In the genomic region with DNA sequence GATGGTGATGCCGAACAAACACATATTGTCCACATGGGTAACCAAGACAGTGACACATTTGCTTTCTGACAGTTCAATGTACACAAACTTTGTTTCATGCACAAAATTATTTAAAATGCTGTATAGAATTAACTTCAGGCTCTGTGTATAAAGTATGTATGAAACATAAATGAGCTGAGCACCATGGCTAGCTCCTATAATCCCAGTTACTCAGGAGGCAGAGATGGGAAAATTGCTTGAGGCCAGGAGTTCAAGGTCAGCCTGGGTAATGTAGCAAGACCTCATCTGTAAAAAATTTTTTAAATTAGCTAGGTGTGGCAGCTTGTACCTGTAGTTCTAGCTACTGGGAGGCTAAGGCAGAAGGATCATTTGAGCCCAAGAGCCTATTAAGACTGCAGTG, we compare ENCODE assay signal across 17 cellular contexts. TPM values are rescaled to one million over a fixed set of nuclear protein-coding genes. Genes with fewer than 3 reads are reported as not detected.
A peak's percentile ranks its signal among the peaks of the same experiment; 100 is the strongest.
DNase-seq lines count a peak whose midpoint lies in the region; ATAC-seq and TF ChIP-seq lines count a peak whose summit lies in the region.
"Had no signal": no experiment of that assay in that cellular context is flagged by ENCODE, and none has a peak within 500 bp of the region (broad histone marks: within the 10 kb centered on the region; RNA-seq: fewer than 3 reads in every experiment).

No MANE protein-coding gene starts in this region.

- CTCF ChIA-PET in SK-N-SH (lab: Yijun Ruan, JAX) (interaction anchor here (1.0 kb wide), 1 partner anchor 19 kb away, joined by 3 read pairs; no protein-coding TSS in a partner anchor), HEK293 (lab: Yijun Ruan, JAX) (no interaction called here)

- DNase-seq in SK-N-SH (no peak), epithelial cell of esophagus (ENCODE audit: low read depth) (peak; percentile 10), iPS-NIHi11 (ENCODE audit: low spot score) (no peak)
- DNase-seq: Caco-2; CD4-positive, CD25-positive, alpha-beta regulatory T cell; CD8-positive, alpha-beta T cell; DMS153; DND-41; GOT3 had no signal

- H3K9me2 ChIP-seq in SK-N-SH: no peaks in the 10 kb centered on the region

- H3K4me3 ChIP-seq in SK-N-SH (ENCODE audit: low read depth in 2 of 2, low read length in 1 of 2): no peak overlapping the region
- no peak overlapping the region for H3K4me3 ChIP-seq in HEK293 (ENCODE audit: low read depth, low read length)
- no peak overlapping the region for H3K4me3 ChIP-seq in epithelial cell of esophagus (ENCODE audit: low read length)
- H3K4me3 ChIP-seq: BLaER1, HAP-1 had no signal

- peaks cover 32% of the 10 kb centered on the region for H3F3A ChIP-seq in SK-N-SH (replicated peaks; ENCODE audit: insufficient read depth)

- H3K9me3 ChIP-seq in SK-N-SH (no peaks in the 10 kb centered on the region), HEK293 (ENCODE audit: control insufficient read depth, insufficient read depth, low read depth, low read length) (no peaks in the 10 kb centered on the region)
- H3K9me3 ChIP-seq: BLaER1, Caco-2, HAP-1 had no signal

- POLR2A ChIA-PET in SK-N-SH (lab: Yijun Ruan, JAX) (interaction anchor here (0.8 kb wide), 1 partner anchor 19 kb away, joined by 3 read pairs; a partner anchor contains a TSS), HEK293 (lab: Yijun Ruan, JAX) (interaction anchor here (0.7 kb wide), 1 partner anchor 21 kb away, joined by 3 read pairs; no protein-coding TSS in a partner anchor)

- H3K4me3 Mint-ChIP-seq in stimulated activated memory B cell treated with anti-CD40 and anti-IgM and Interleukin-4, amounts not matched to agents 10 μg/mL and 1 μg/mL and 100 μg/mL, for 72 hours: no peak overlapping the region
- H3K4me3 Mint-ChIP-seq: B cell; CD4-positive, CD25-positive, alpha-beta regulatory T cell; CD8-positive, alpha-beta T cell had no signal

- no peak overlapping the region for H3K27ac Mint-ChIP-seq in stimulated activated memory B cell treated with anti-CD40 and anti-IgM and Interleukin-4, amounts not matched to agents 10 μg/mL and 1 μg/mL and 100 μg/mL, for 72 hours
- H3K27ac Mint-ChIP-seq: B cell; CD4-positive, CD25-positive, alpha-beta regulatory T cell; CD8-positive, alpha-beta T cell had no signal

- no peak overlapping the region for H3K9ac ChIP-seq in SK-N-SH
- H3K9ac ChIP-seq: BLaER1 had no signal

- TF ChIP-seq RAD21 in SK-N-SH (IDR thresholded peaks at IDR 0.05; ENCODE audit: low read length): no peak

- 100% methylated on average over 1 of the region's 1 CpG for WGBS in SK-N-SH (ENCODE audit: low lambda C conversion rate)

- no peaks in the 10 kb centered on the region for H3K4me1 Mint-ChIP-seq in stimulated activated memory B cell treated with anti-CD40 and anti-IgM and Interleukin-4, amounts not matched to agents 10 μg/mL and 1 μg/mL and 100 μg/mL, for 72 hours
- H3K4me1 Mint-ChIP-seq: B cell had no signal

- no peaks in the 10 kb centered on the region for H3K36me3 ChIP-seq in SK-N-SH (replicated peaks in 1 of 2; ENCODE audit: control insufficient read depth in 1 of 2, insufficient read depth in 2 of 2, low read length in 1 of 2)
- H3K36me3 ChIP-seq in HEK293 (ENCODE audit: control insufficient read depth in 2 of 2, insufficient read depth in 1 of 2, low read length in 2 of 2): no peaks in the 10 kb centered on the region
- H3K36me3 ChIP-seq: BLaER1, HAP-1 had no signal

- no peak overlapping the region for H2AFZ ChIP-seq in SK-N-SH (ENCODE audit: low read depth)

- no peak overlapping the region for H3K27ac ChIP-seq in SK-N-SH (ENCODE audit: low read depth in 2 of 2, low read length in 1 of 2)
- H3K27ac ChIP-seq in HEK293 (ENCODE audit: extremely low read depth, low read depth, low read length): no peak overlapping the region
- H3K27ac ChIP-seq: 22Rv1, BLaER1, C4-2B had no signal

- no peaks in the 10 kb centered on the region for H3K36me3 Mint-ChIP-seq in stimulated activated memory B cell treated with anti-CD40 and anti-IgM and Interleukin-4, amounts not matched to agents 10 μg/mL and 1 μg/mL and 100 μg/mL, for 72 hours
- H3K36me3 Mint-ChIP-seq: CD4-positive, CD25-positive, alpha-beta regulatory T cell; CD8-positive, alpha-beta T cell had no signal

- no peak for TF ChIP-seq EP300 in SK-N-SH (IDR thresholded peaks at IDR 0.05; ENCODE audit: borderline replicate concordance in 1 of 2, low read depth in 1 of 2, low read length in 1 of 2)

- peaks cover 2 to 9% of the 10 kb centered on the region in 2 experiments; a peak in 2 of 4 replicates for H3K4me1 ChIP-seq in SK-N-SH (ENCODE audit: control insufficient read depth in 1 of 2, insufficient read depth in 2 of 2, low read depth in 1 of 2, low read length in 1 of 2)
- no peaks in the 10 kb centered on the region for H3K4me1 ChIP-seq in HEK293 (ENCODE audit: control insufficient read depth, insufficient read depth, low read length)
- H3K4me1 ChIP-seq: BLaER1, Caco-2, HAP-1 had no signal

- no peak for ATAC-seq in SK-N-SH treated with all-trans-retinoic acid at 6 μM for 48 hours
- no peak for ATAC-seq in stimulated activated memory B cell treated with anti-CD40 and anti-IgM and Interleukin-4, amounts not matched to agents 10 μg/mL and 1 μg/mL and 100 μg/mL, for 72 hours
- ATAC-seq: CD8-positive, alpha-beta T cell had no signal

- H3K4me2 ChIP-seq in SK-N-SH: no peak overlapping the region
- H3K4me2 ChIP-seq: BLaER1 had no signal

- no peaks in the 10 kb centered on the region for H3K27me3 Mint-ChIP-seq in stimulated activated memory B cell treated with anti-CD40 and anti-IgM and Interleukin-4, amounts not matched to agents 10 μg/mL and 1 μg/mL and 100 μg/mL, for 72 hours

- H4K20me1 ChIP-seq in SK-N-SH (ENCODE audit: insufficient read depth): no peaks in the 10 kb centered on the region
- H4K20me1 ChIP-seq: BLaER1 had no signal

- no peaks in the 10 kb centered on the region for H3K9me3 Mint-ChIP-seq in stimulated activated memory B cell treated with anti-CD40 and anti-IgM and Interleukin-4, amounts not matched to agents 10 μg/mL and 1 μg/mL and 100 μg/mL, for 72 hours
- H3K9me3 Mint-ChIP-seq: CD8-positive, alpha-beta T cell had no signal

- H3K27me3 ChIP-seq in SK-N-SH (ENCODE audit: insufficient read depth): no peaks in the 10 kb centered on the region
- H3K27me3 ChIP-seq: BLaER1 had no signal

- H3K79me2 ChIP-seq in SK-N-SH (ENCODE audit: insufficient read depth): no peaks in the 10 kb centered on the region

- TF ChIP-seq CTCF in SK-N-SH (IDR thresholded peaks at IDR 0.05): no peak
- no peak for TF ChIP-seq CTCF in HEK293 (tag by site-specific recombination; IDR thresholded peaks at IDR 0.05)
- no peak for TF ChIP-seq CTCF in epithelial cell of esophagus (IDR thresholded peaks at IDR 0.05; ENCODE audit: insufficient read depth, low read depth, low read length, missing control alignments)

TF ChIP-seq in SK-N-SH, 30 proteins besides CTCF, POLR2A, EP300 and RAD21 (continues in another document):
- no peak for TF ChIP-seq CHD2 (IDR thresholded peaks at IDR 0.05; ENCODE audit: low read length, partially characterized antibody)

TF ChIP-seq in SK-N-SH treated with all-trans-retinoic acid at 6 μM for 48 hours, 23 proteins besides CTCF, POLR2A, EP300 and RAD21:
- TF ChIP-seq GLIS3 (CRISPR knock-in tag; IDR thresholded peaks at IDR 0.05): no peak

TF ChIP-seq in HEK293, 187 proteins besides CTCF, POLR2A, EP300 and RAD21:
- TF ChIP-seq, protein P1, sequence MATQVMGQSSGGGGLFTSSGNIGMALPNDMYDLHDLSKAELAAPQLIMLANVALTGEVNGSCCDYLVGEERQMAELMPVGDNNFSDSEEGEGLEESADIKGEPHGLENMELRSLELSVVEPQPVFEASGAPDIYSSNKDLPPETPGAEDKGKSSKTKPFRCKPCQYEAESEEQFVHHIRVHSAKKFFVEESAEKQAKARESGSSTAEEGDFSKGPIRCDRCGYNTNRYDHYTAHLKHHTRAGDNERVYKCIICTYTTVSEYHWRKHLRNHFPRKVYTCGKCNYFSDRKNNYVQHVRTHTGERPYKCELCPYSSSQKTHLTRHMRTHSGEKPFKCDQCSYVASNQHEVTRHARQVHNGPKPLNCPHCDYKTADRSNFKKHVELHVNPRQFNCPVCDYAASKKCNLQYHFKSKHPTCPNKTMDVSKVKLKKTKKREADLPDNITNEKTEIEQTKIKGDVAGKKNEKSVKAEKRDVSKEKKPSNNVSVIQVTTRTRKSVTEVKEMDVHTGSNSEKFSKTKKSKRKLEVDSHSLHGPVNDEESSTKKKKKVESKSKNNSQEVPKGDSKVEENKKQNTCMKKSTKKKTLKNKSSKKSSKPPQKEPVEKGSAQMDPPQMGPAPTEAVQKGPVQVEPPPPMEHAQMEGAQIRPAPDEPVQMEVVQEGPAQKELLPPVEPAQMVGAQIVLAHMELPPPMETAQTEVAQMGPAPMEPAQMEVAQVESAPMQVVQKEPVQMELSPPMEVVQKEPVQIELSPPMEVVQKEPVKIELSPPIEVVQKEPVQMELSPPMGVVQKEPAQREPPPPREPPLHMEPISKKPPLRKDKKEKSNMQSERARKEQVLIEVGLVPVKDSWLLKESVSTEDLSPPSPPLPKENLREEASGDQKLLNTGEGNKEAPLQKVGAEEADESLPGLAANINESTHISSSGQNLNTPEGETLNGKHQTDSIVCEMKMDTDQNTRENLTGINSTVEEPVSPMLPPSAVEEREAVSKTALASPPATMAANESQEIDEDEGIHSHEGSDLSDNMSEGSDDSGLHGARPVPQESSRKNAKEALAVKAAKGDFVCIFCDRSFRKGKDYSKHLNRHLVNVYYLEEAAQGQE (tag by site-specific recombination; IDR thresholded peaks at IDR 0.05): peak; percentile 63
- TF ChIP-seq ZNF585B (tag by site-specific recombination; IDR thresholded peaks at IDR 0.05) (no peak), ZNF416 (tag by site-specific recombination; IDR thresholded peaks at IDR 0.05) (no peak)

RNA-seq across cellular contexts. Expression of a gene that starts 19.2 kb away (rescaled TPM):
- polyA plus RNA-seq in SK-N-SH (2012; rRNA removed): 2.9 and 3.3 TPM in 2 replicates
- polyA plus RNA-seq in SK-N-SH (2012; cell fraction: cytosol; rRNA removed): 2.3 TPM in 2 replicates
- polyA plus RNA-seq in SK-N-SH (2012; cell fraction: nucleus; rRNA removed): 2.3 and 6.7 TPM in 2 replicates
